ENCODE assay signal across 8 cellular contexts in the genomic region with DNA sequence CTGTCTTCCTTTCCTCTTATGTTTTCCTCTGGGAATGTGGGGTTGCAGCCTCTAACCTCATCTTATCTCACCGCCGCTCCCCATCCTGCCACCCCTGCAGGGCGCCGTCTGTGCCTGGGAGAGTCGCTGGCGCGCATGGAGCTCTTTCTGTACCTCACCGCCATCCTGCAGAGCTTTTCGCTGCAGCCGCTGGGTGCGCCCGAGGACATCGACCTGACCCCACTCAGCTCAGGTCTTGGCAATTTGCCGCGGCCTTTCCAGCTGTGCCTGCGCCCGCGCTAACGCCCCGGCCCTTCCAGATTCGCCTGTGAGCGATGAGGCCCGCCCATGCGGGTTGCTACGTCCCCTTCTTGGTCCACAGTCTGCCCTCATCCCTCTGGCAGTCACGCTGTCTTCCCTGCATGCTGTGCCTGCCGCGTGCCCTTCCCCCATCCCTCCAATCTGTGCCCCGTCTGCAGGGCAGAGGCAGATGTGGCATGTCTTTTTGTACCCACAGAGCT. TPM values are rescaled to one million over a fixed set of nuclear protein-coding genes. Genes with fewer than 3 reads are reported as not detected.
DNase-seq lines count a peak whose midpoint lies in the region; TF ChIP-seq lines count a peak whose summit lies in the region.
"Not testable (repeated sequence)": the region's sequence is repeated elsewhere in the genome, so short reads cannot be mapped to it uniquely, and the experiment has no call there.

No MANE protein-coding gene starts in this region.

- H3K4me3 Mint-ChIP-seq in glutamatergic neuron (ENCODE audit: unreplicated experiment) (peak overlapping the region; percentile 58), nephron progenitor cell (peak overlapping the region; percentile 60)

- CTCF ChIA-PET in BJ (lab: Yijun Ruan, JAX) = interaction anchor here (1.7 to 2.8 kb wide), 4 partner anchors 9 to 14 kb away, joined by 4 to 14 read pairs (median 6); a partner anchor contains a TSS
- CTCF ChIA-PET in HEK293T (lab: Yijun Ruan, JAX) = interaction anchor here (1.2 to 1.6 kb wide), 2 partner anchors 17 to 482 kb away, joined by 3 to 9 read pairs; no protein-coding TSS in a partner anchor

- H3K4me1 Mint-ChIP-seq in glutamatergic neuron (ENCODE audit: low read depth, unreplicated experiment) = not testable (repeated sequence)
- peaks cover 16% of the 10 kb centered on the region for H3K4me1 Mint-ChIP-seq in nephron progenitor cell

- POLR2A ChIA-PET in BJ (lab: Charles Lee); HEK293T (lab: Yijun Ruan, JAX): not testable (repeated sequence)

- not testable (repeated sequence) for DNase-seq in BJ (ENCODE audit: low read depth)
- DNase-seq in HEK293T (ENCODE audit: extremely low spot score) (peak; percentile 57), NCI-H748 treated with DMSO at 0.1 percent for 48 hours (lab: John Stamatoyannopoulos, UW) (peak; percentile 36), adipocyte (ENCODE audit: low read depth) (peak; percentile 70), glutamatergic neuron (peak; percentile 79), nephron progenitor cell (peak; percentile 66)
- peak; percentile 75 for DNase-seq in activated CD4-positive, CD25-positive, alpha-beta regulatory T cell treated with anti-CD3 and anti-CD28 coated beads, Interleukin-2, amount 50 U/mL, for 72 hours
- DNase-seq in stimulated activated CD8-positive, alpha-beta memory T cell treated with anti-CD3 and anti-CD28 coated beads, Interleukin-12 subunit alpha, Interleukin-12 subunit beta, amount 100 ng/mL, for 1 hour (ENCODE audit: low read depth) = peak; percentile 52

- H3K9me3 Mint-ChIP-seq in glutamatergic neuron (ENCODE audit: unreplicated experiment); nephron progenitor cell: not testable (repeated sequence)

- H3K27me3 ChIP-seq in BJ (ENCODE audit: control insufficient read depth, insufficient read depth, low read length) = not testable (repeated sequence)
- peaks cover 19% of the 10 kb centered on the region for H3K27me3 ChIP-seq in adipocyte (replicated peaks; ENCODE audit: control insufficient read depth, insufficient read depth, low read length)

- H3K36me3 Mint-ChIP-seq in glutamatergic neuron (ENCODE audit: unreplicated experiment); nephron progenitor cell (ENCODE audit: low read depth): not testable (repeated sequence)

- H3K36me3 ChIP-seq in BJ (ENCODE audit: control insufficient read depth, insufficient read depth, low read length); adipocyte (ENCODE audit: control insufficient read depth, insufficient read depth, low read length, severe bottlenecking): not testable (repeated sequence)

- H3K4me3 ChIP-seq in BJ (ENCODE audit: low read depth, low read length); adipocyte (ENCODE audit: low read length): not testable (repeated sequence)

- H3K9me3 ChIP-seq in adipocyte (ENCODE audit: control insufficient read depth, low read length) = not testable (repeated sequence)

- peak; percentile 38; the same call in 1 of the 2 replicates for TF ChIP-seq CTCF in BJ (IDR thresholded peaks at IDR 0.05; ENCODE audit: insufficient read depth, low read depth, low read length)
- TF ChIP-seq CTCF in glutamatergic neuron (IDR thresholded peaks at IDR 0.05; ENCODE audit: partially characterized antibody, unreplicated experiment) = not testable (repeated sequence)
- peak; percentile 32 for TF ChIP-seq CTCF in nephron progenitor cell (IDR thresholded peaks at IDR 0.05)

- not testable (repeated sequence) for H3K9ac ChIP-seq in adipocyte (ENCODE audit: low read length)

- H3K27ac Mint-ChIP-seq in glutamatergic neuron (ENCODE audit: unreplicated experiment) = peak overlapping the region; percentile 72
- not testable (repeated sequence) for H3K27ac Mint-ChIP-seq in nephron progenitor cell

- H3K4me1 ChIP-seq in adipocyte (ENCODE audit: control insufficient read depth, insufficient read depth, low read length) = not testable (repeated sequence)

- H3K27me3 Mint-ChIP-seq in glutamatergic neuron (ENCODE audit: unreplicated experiment) = not testable (repeated sequence)
- peaks cover 54% of the 10 kb centered on the region for H3K27me3 Mint-ChIP-seq in nephron progenitor cell (ENCODE audit: low read depth, poor library complexity)

RNA-seq across cellular contexts. Expression of a gene that starts 13.6 kb away (rescaled TPM):
- not detected in 2 replicates for polyA plus RNA-seq in BJ (2011; rRNA removed)
- polyA minus RNA-seq in BJ (2011; rRNA and poly(A)+ RNA removed) = not detected in 2 replicates
- total RNA-seq in glutamatergic neuron (ENCODE audit: unreplicated experiment) = not detected

RNA-seq across cellular contexts. Expression of a gene that starts 39.6 kb away (rescaled TPM):
- polyA plus RNA-seq in BJ (2011; rRNA removed) = not detected in 2 replicates
- polyA minus RNA-seq in BJ (2011; rRNA and poly(A)+ RNA removed) = not detected in 2 replicates
- total RNA-seq in glutamatergic neuron (ENCODE audit: unreplicated experiment) = not detected
